ENCODE assay signal across 1 cellular context in genomic region chr7:108488902-108489538, GRCh38.
TF ChIP-seq lines count a peak whose summit lies in the region.

No MANE protein-coding gene starts in this region.

TF ChIP-seq in WTC11, 78 proteins besides CTCF, POLR2A, EP300 and RAD21 (continued from another document):
- no peak for TF ChIP-seq ZNF532 (CRISPR knock-in tag; IDR thresholded peaks at IDR 0.05; ENCODE audit: borderline replicate concordance)
- TF ChIP-seq CDX4 (CRISPR knock-in tag; IDR thresholded peaks at IDR 0.05; ENCODE audit: borderline replicate concordance) = no peak
- TF ChIP-seq GRHL2 (CRISPR knock-in tag; IDR thresholded peaks at IDR 0.05; ENCODE audit: insufficient replicate concordance, severe bottlenecking) = no peak
